In genomic region chr14:74302634-74303569, GRCh38 we compare ENCODE assay signal across 1 cellular context.
TF ChIP-seq lines count a peak whose summit lies in the region.

Gene ABCD4, minus strand, starts transcription at chr14:74302934. Its CDS starts 22 bp downstream, at chr14:74302912.

TF ChIP-seq in HepG2, 621 proteins besides CTCF, POLR2A, EP300 and RAD21 (continued from another document and continues in another):
- TF ChIP-seq E2F1 (CRISPR knock-in tag; IDR thresholded peaks at IDR 0.05) (no peak), DRAP1 (CRISPR knock-in tag; IDR thresholded peaks at IDR 0.05) (peak; percentile 94), RXRB (CRISPR knock-in tag; IDR thresholded peaks at IDR 0.05; ENCODE audit: borderline replicate concordance) (peak; percentile 47), ZNF546 (CRISPR knock-in tag; conservative IDR thresholded peaks at IDR 0.05) (no peak), ZNF619 (CRISPR knock-in tag; IDR thresholded peaks at IDR 0.05) (no peak), NR1H2 (CRISPR knock-in tag; IDR thresholded peaks at IDR 0.05; ENCODE audit: borderline replicate concordance, low read depth) (no peak), ZNF704 (CRISPR knock-in tag; IDR thresholded peaks at IDR 0.05; ENCODE audit: borderline replicate concordance) (no peak), KDM1A (CRISPR knock-in tag; IDR thresholded peaks at IDR 0.05) (no peak), NR2F2 (IDR thresholded peaks at IDR 0.05; ENCODE audit: borderline replicate concordance, low read depth) (peak; percentile 27; the same call in 1 of the 2 replicates), TRIM22 (IDR thresholded peaks at IDR 0.05) (no peak), ZSCAN21 (CRISPR knock-in tag; IDR thresholded peaks at IDR 0.05; ENCODE audit: borderline replicate concordance) (peak; percentile 99), GATAD1 (CRISPR knock-in tag; IDR thresholded peaks at IDR 0.05) (peak; percentile 84), ZNF317 (CRISPR knock-in tag; IDR thresholded peaks at IDR 0.05) (peak; percentile 80), PAF1 (CRISPR knock-in tag; IDR thresholded peaks at IDR 0.05) (no peak), EHMT2 (IDR thresholded peaks at IDR 0.05; ENCODE audit: borderline replicate concordance, low read depth, low read length) (no peak), PTBP1 (IDR thresholded peaks at IDR 0.05; ENCODE audit: low read depth, low read length, poor library complexity, severe bottlenecking) (no peak), ZNF20 (CRISPR knock-in tag; IDR thresholded peaks at IDR 0.05) (no peak), ZMAT3 (CRISPR knock-in tag; conservative IDR thresholded peaks at IDR 0.05) (0 out of 2 replicates have a peak, but pooled peaks have one; percentile 41), THAP8 (CRISPR knock-in tag; IDR thresholded peaks at IDR 0.05; ENCODE audit: borderline replicate concordance) (no peak), SMARCC2 (IDR thresholded peaks at IDR 0.05) (no peak), ZNF501 (CRISPR knock-in tag; IDR thresholded peaks at IDR 0.05) (peak; percentile 84), ZBTB40 (IDR thresholded peaks at IDR 0.05) (no peak), ZBTB40 (CRISPR knock-in tag; IDR thresholded peaks at IDR 0.05) (no peak; the same call in none of the 2 replicates), JDP2 (CRISPR knock-in tag; IDR thresholded peaks at IDR 0.05; ENCODE audit: borderline replicate concordance) (no peak), ZNF660 (CRISPR knock-in tag; IDR thresholded peaks at IDR 0.05; ENCODE audit: borderline replicate concordance, low read depth) (no peak), ZNF512 (CRISPR knock-in tag; IDR thresholded peaks at IDR 0.05) (no peak), ZNF569 (CRISPR knock-in tag; IDR thresholded peaks at IDR 0.05; ENCODE audit: borderline replicate concordance) (peak; percentile 88; the same call in 1 of the 2 replicates), ZNF879 (CRISPR knock-in tag; IDR thresholded peaks at IDR 0.05) (no peak), TFDP1 (CRISPR knock-in tag; IDR thresholded peaks at IDR 0.05; ENCODE audit: borderline replicate concordance) (no peak), ZNF740 (CRISPR knock-in tag; IDR thresholded peaks at IDR 0.05) (no peak), GFI1 (CRISPR knock-in tag; IDR thresholded peaks at IDR 0.05; ENCODE audit: borderline replicate concordance) (no peak), GMEB2 (CRISPR knock-in tag; IDR thresholded peaks at IDR 0.05; ENCODE audit: low read depth) (no peak), CBX5 (CRISPR knock-in tag; IDR thresholded peaks at IDR 0.05; ENCODE audit: borderline replicate concordance) (no peak), NFYC (CRISPR knock-in tag; IDR thresholded peaks at IDR 0.05) (no peak), ARID2 (CRISPR knock-in tag; IDR thresholded peaks at IDR 0.05; ENCODE audit: borderline replicate concordance) (no peak), SYNCRIP (IDR thresholded peaks at IDR 0.05; ENCODE audit: insufficient read depth, low read depth, low read length) (no peak), SOX5 (CRISPR knock-in tag; IDR thresholded peaks at IDR 0.05; ENCODE audit: borderline replicate concordance) (peak; percentile 49; the same call in 1 of the 2 replicates), ZNF282 (IDR thresholded peaks at IDR 0.05; ENCODE audit: partially characterized antibody) (no peak), ZNF773 (CRISPR knock-in tag; IDR thresholded peaks at IDR 0.05; ENCODE audit: borderline replicate concordance) (0 out of 2 replicates have a peak, but pooled peaks have one; percentile 60), ZFP36L2 (CRISPR knock-in tag; IDR thresholded peaks at IDR 0.05) (no peak), TAF15 (IDR thresholded peaks at IDR 0.05; ENCODE audit: low read depth, low read length, poor library complexity, severe bottlenecking) (no peak), POLR2G (IDR thresholded peaks at IDR 0.05; ENCODE audit: low read depth, low read length) (peak; percentile 100), NKX3-1 (CRISPR knock-in tag; IDR thresholded peaks at IDR 0.05) (0 out of 2 replicates have a peak, but pooled peaks have one; percentile 61), ZNF652 (CRISPR knock-in tag; IDR thresholded peaks at IDR 0.05; ENCODE audit: borderline replicate concordance, low read depth) (no peak), MBD4 (IDR thresholded peaks at IDR 0.05; ENCODE audit: borderline replicate concordance, low read length) (no peak), THYN1 (CRISPR knock-in tag; IDR thresholded peaks at IDR 0.05; ENCODE audit: borderline replicate concordance, low read depth) (no peak)
